1 cellular context compared by ENCODE assay signal in genomic region chrX:45847966-45848365, GRCh38.
TF ChIP-seq lines count a peak whose summit lies in the region.

No MANE protein-coding gene starts in this region.

TF ChIP-seq in A549, 52 proteins besides CTCF, POLR2A, EP300 and RAD21 (continued from another document):
- TF ChIP-seq BCL3 (IDR thresholded peaks at IDR 0.05) (no peak), MYC (IDR thresholded peaks at IDR 0.05; ENCODE audit: borderline replicate concordance, low read length) (no peak)
TF ChIP-seq in A549: peak in this region for 0.
